8 cellular contexts compared by ENCODE assay signal in the genomic region with DNA sequence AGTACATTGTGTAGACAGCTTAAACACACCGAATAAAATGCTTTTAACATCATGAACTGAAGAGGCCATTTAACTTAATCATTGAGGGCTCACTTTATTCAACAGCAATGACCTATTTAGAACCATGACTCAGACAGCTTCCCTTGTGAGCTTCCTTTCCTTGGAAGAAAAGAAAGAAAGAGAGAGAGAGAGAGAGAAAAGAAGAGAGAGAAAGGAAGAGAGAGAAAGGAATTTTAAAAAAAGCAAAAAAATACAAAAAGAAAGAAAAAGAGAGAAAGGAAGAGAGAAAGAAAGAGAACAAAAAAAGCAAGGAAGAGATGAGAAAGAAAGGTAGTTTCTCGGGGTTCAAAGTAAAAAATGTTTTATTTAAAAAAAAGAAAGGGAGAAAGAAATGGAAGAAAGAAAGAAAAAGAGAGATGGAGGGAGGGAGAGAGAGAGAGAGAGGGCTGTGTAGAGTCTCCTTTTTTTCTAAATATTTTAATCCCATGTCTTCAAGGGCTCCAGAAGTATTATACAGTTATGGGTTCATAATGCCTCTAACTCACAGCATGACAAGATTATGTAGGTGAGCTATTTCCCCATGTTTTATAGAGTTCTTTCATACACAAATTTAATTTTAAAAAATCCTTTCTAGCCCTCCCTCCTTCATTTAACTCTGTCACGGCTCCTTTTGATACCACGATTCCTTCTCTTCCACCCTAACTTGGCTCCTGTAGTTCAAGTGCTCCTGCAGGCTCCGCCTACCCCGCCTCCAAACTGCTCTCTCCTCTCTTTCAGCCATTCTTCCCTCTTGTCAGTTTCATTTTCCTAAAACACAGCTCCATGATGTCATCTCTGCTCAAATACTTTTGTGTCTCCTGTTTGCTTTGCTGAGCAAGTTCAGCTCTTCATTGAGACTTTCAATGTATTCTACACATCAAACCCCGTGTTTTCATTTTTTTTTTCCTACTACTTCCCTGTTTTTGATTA.
DNase-seq lines count a peak whose midpoint lies in the region; ATAC-seq and TF ChIP-seq lines count a peak whose summit lies in the region.

No MANE protein-coding gene starts in this region.

- H3K4me3 ChIP-seq in neural cell (ENCODE audit: low read length): no peak overlapping the region

- H3K36me3 ChIP-seq in neural cell (ENCODE audit: insufficient read depth, low read length): no peaks in the 10 kb centered on the region

- H2AFZ ChIP-seq in neural cell (ENCODE audit: low read depth, low read length): no peak overlapping the region

- H3K4me2 ChIP-seq in neural cell (ENCODE audit: low read length): no peak overlapping the region

- no peaks in the 10 kb centered on the region for H3K9me2 ChIP-seq in neural cell (ENCODE audit: insufficient read depth, low read length)

- TF ChIP-seq EP300 in neural cell (conservative IDR thresholded peaks at IDR 0.05; ENCODE audit: poor library complexity, severe bottlenecking): no peak

- peaks cover 4% of the 10 kb centered on the region for H3F3A ChIP-seq in neural cell (ENCODE audit: insufficient read depth, low read length, poor library complexity, severe bottlenecking)

- no peak for TF ChIP-seq RAD21 in neural cell (conservative IDR thresholded peaks at IDR 0.05)

- no peak for ATAC-seq in GM19395 (IDR thresholded peaks at IDR 0.05; ENCODE audit: unreplicated experiment)
- ATAC-seq in GM18502 (IDR thresholded peaks at IDR 0.05; ENCODE audit: poor library complexity, unreplicated experiment): no peak
- no peak for ATAC-seq in HG02938 (IDR thresholded peaks at IDR 0.05; ENCODE audit: unreplicated experiment)

- H3K27ac ChIP-seq in epithelial cell of prostate: peak overlapping the region; percentile 46
- no peak overlapping the region for H3K27ac ChIP-seq in neural cell (ENCODE audit: low read length)

- no peak overlapping the region for H3K9ac ChIP-seq in neural cell (ENCODE audit: low read length)

- no peak for TF ChIP-seq CTCF in neural cell (IDR thresholded peaks at IDR 0.05; ENCODE audit: poor library complexity, severe bottlenecking)

- H3K9me3 ChIP-seq in neural cell (ENCODE audit: low read length): no peaks in the 10 kb centered on the region

- H3K79me2 ChIP-seq in neural cell (replicated peaks; ENCODE audit: insufficient read depth, low read length): no peaks in the 10 kb centered on the region

- H3K27me3 ChIP-seq in neural cell (ENCODE audit: insufficient read depth, low read depth, low read length): no peaks in the 10 kb centered on the region

- H4K20me1 ChIP-seq in neural cell (ENCODE audit: insufficient read depth): no peaks in the 10 kb centered on the region

- DNase-seq in Daoy (ENCODE audit: low read depth): peak; percentile 68
- DNase-seq in NCI-H460 (ENCODE audit: extremely low read depth, low read depth): peak; percentile 60
- peak; percentile 55 for DNase-seq in epithelial cell of prostate (ENCODE audit: low read depth, low spot score)
- no peak for DNase-seq in NCI-H526 (lab: John Stamatoyannopoulos, UW)

TF ChIP-seq in neural cell, 6 proteins besides CTCF, POLR2A, EP300 and RAD21:
- TF ChIP-seq, protein P1, sequence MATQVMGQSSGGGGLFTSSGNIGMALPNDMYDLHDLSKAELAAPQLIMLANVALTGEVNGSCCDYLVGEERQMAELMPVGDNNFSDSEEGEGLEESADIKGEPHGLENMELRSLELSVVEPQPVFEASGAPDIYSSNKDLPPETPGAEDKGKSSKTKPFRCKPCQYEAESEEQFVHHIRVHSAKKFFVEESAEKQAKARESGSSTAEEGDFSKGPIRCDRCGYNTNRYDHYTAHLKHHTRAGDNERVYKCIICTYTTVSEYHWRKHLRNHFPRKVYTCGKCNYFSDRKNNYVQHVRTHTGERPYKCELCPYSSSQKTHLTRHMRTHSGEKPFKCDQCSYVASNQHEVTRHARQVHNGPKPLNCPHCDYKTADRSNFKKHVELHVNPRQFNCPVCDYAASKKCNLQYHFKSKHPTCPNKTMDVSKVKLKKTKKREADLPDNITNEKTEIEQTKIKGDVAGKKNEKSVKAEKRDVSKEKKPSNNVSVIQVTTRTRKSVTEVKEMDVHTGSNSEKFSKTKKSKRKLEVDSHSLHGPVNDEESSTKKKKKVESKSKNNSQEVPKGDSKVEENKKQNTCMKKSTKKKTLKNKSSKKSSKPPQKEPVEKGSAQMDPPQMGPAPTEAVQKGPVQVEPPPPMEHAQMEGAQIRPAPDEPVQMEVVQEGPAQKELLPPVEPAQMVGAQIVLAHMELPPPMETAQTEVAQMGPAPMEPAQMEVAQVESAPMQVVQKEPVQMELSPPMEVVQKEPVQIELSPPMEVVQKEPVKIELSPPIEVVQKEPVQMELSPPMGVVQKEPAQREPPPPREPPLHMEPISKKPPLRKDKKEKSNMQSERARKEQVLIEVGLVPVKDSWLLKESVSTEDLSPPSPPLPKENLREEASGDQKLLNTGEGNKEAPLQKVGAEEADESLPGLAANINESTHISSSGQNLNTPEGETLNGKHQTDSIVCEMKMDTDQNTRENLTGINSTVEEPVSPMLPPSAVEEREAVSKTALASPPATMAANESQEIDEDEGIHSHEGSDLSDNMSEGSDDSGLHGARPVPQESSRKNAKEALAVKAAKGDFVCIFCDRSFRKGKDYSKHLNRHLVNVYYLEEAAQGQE (IDR thresholded peaks at IDR 0.05; ENCODE audit: borderline replicate concordance): peak; percentile 22
- TF ChIP-seq POLR2AphosphoS5 (IDR thresholded peaks at IDR 0.05) (no peak), EZH2 (IDR thresholded peaks at IDR 0.05; ENCODE audit: borderline replicate concordance, insufficient read depth, low read length, poor library complexity, severe bottlenecking) (no peak)

Comparison
In these comparisons a context has a peak if more than half of its experiments do, and no peak if none do; other contexts are left out.
1. DNase-seq: peak in Daoy (single experiment), NCI-H460 (single experiment) and epithelial cell of prostate (single experiment); none in NCI-H526 (0 of 2).